Comparison of ENCODE assay signal across 11 cellular contexts in genomic region chr1:35885961-35886558, GRCh38. TPM values are rescaled to one million over a fixed set of nuclear protein-coding genes. Genes with fewer than 3 reads are reported as not detected.
DNase-seq lines count a peak whose midpoint lies in the region; ATAC-seq and TF ChIP-seq lines count a peak whose summit lies in the region.
"Had no signal": no experiment of that assay in that cellular context is flagged by ENCODE, and none has a peak within 500 bp of the region (broad histone marks: within the 10 kb centered on the region; RNA-seq: fewer than 3 reads in every experiment).

No MANE protein-coding gene starts in this region.

- no peaks in the 10 kb centered on the region for H3K27me3 ChIP-seq in endodermal cell (ENCODE audit: control insufficient read depth, insufficient read depth, low read length, poor library complexity, severe bottlenecking)

- H3K27ac Mint-ChIP-seq in endodermal cell (peak overlapping the region; percentile 94), progenitor cell of endocrine pancreas (peak overlapping the region; percentile 95)

- H3K9ac ChIP-seq in endodermal cell (ENCODE audit: extremely low read depth, low read length, poor library complexity, severe bottlenecking), result peak overlapping the region; percentile 31

- H3K4me1 ChIP-seq in endodermal cell (ENCODE audit: control insufficient read depth, insufficient read depth, low read length), result peaks cover 16% of the 10 kb centered on the region

- H3K9me3 Mint-ChIP-seq in endodermal cell (no peaks in the 10 kb centered on the region), progenitor cell of endocrine pancreas (ENCODE audit: low read depth) (no peaks in the 10 kb centered on the region)

- H3K4me3 Mint-ChIP-seq in endodermal cell (peak overlapping the region; percentile 48), progenitor cell of endocrine pancreas (ENCODE audit: low read depth) (peak overlapping the region; percentile 51)
- H3K4me3 Mint-ChIP-seq: activated naive CD8-positive, alpha-beta T cell had no signal

- H3K36me3 ChIP-seq in endodermal cell (ENCODE audit: control insufficient read depth, insufficient read depth, low read length), result peaks cover 26% of the 10 kb centered on the region

- no peaks in the 10 kb centered on the region for H3K9me3 ChIP-seq in endodermal cell (ENCODE audit: control insufficient read depth, low read length)

- WGBS in endodermal cell (ENCODE audit: insufficient coverage in 1 of 2, insufficient read length in 1 of 2), 2 experiments, result 4% methylated on average over 3 of the region's 4 CpGs; no CpG with 5 or more reads in 1 of the 2 experiments

- peaks cover 37% of the 10 kb centered on the region for H3K4me1 Mint-ChIP-seq in endodermal cell
- peaks cover 39% of the 10 kb centered on the region for H3K4me1 Mint-ChIP-seq in progenitor cell of endocrine pancreas (ENCODE audit: low read depth)

- ATAC-seq in omental fat pad (ENCODE audit: low FRiP score) (no peak), HG03457 (IDR thresholded peaks at IDR 0.05; ENCODE audit: unreplicated experiment) (no peak)

- H3K27me3 Mint-ChIP-seq in endodermal cell (ENCODE audit: insufficient read depth) (no peaks in the 10 kb centered on the region), progenitor cell of endocrine pancreas (peaks cover 3% of the 10 kb centered on the region)
- H3K27me3 Mint-ChIP-seq: activated naive CD8-positive, alpha-beta T cell had no signal

- DNase-seq in DMS 273 (lab: John Stamatoyannopoulos, UW; ENCODE audit: unreplicated experiment) (peak; percentile 28), DMS 273 treated with DMSO at 0.1 percent for 48 hours (lab: John Stamatoyannopoulos, UW) (no peak), NCI-H69 (lab: John Stamatoyannopoulos, UW) (peak; percentile 57), endodermal cell (peak; percentile 97), progenitor cell of endocrine pancreas (ENCODE audit: low spot score, unreplicated experiment) (peak; percentile 16), EL (no peak), omental fat pad (ENCODE audit: low spot score) (no peak)
- DNase-seq: NCI-H446 had no signal

- peak overlapping the region; percentile 74 for H3K4me3 ChIP-seq in endodermal cell (ENCODE audit: low read length)

- H3K36me3 Mint-ChIP-seq in endodermal cell (ENCODE audit: low read depth) (peaks cover 25% of the 10 kb centered on the region), progenitor cell of endocrine pancreas (ENCODE audit: insufficient read depth) (peaks cover 13% of the 10 kb centered on the region)

- peak overlapping the region; percentile 97 for H3K27ac ChIP-seq in endodermal cell (ENCODE audit: low read depth, low read length)
- H3K27ac ChIP-seq: 22Rv1 had no signal

- no peak for TF ChIP-seq CTCF in endodermal cell (conservative IDR thresholded peaks at IDR 0.05)
- no peak for TF ChIP-seq CTCF in progenitor cell of endocrine pancreas (IDR thresholded peaks at IDR 0.05; ENCODE audit: unreplicated experiment)
- TF ChIP-seq CTCF in omental fat pad (IDR thresholded peaks at IDR 0.05), result no peak

RNA-seq across cellular contexts. Expression of gene AGO1, which starts 3.1 kb away (rescaled TPM):
- total RNA-seq in endodermal cell (10 to 100 TPM; 54.5 to 65.7 TPM), progenitor cell of endocrine pancreas (103 and 110 TPM in 2 replicates), omental fat pad (10 to 100 TPM; 20.5 to 25.1 (median 22.7) TPM)
- 48.5 TPM for polyA plus RNA-seq in endodermal cell (2013, experiment 1 of 2)
- polyA plus RNA-seq in endodermal cell (2013, experiment 2 of 2), result 52.3 TPM

RNA-seq across cellular contexts. Expression of gene AGO3, which starts 44.8 kb away (rescaled TPM):
- total RNA-seq in endodermal cell (10 to 100 TPM; 32.8 to 39.8 TPM), progenitor cell of endocrine pancreas (40.8 and 42.1 TPM in 2 replicates), omental fat pad (10 to 100 TPM; 22.3 to 39.9 (median 30.6) TPM)
- 17.5 TPM for polyA plus RNA-seq in endodermal cell (2013, experiment 1 of 2)
- 14.5 TPM for polyA plus RNA-seq in endodermal cell (2013, experiment 2 of 2)

Comparison
In these comparisons a context has a peak if more than half of its experiments do, and no peak if none do; other contexts are left out.
1. DNase-seq: peak in DMS 273 (single experiment), NCI-H69 (single experiment), endodermal cell (single experiment) and progenitor cell of endocrine pancreas (single experiment); none in DMS 273 treated with DMSO at 0.1 percent for 48 hours (single experiment), EL (single experiment) and omental fat pad (single experiment).